Comparison of ENCODE assay signal across 1 cellular context in genomic region chr11:115709297-115709696, GRCh38.
TF ChIP-seq lines count a peak whose summit lies in the region.

No MANE protein-coding gene starts in this region.

TF ChIP-seq in IMR-90, 13 proteins besides CTCF, POLR2A, EP300 and RAD21 (continued from another document):
- no peak for TF ChIP-seq BHLHE40 (IDR thresholded peaks at IDR 0.05; ENCODE audit: low read depth, low read length)
- TF ChIP-seq CEBPB (IDR thresholded peaks at IDR 0.05; ENCODE audit: low read depth, low read length): no peak
- TF ChIP-seq NFE2L2 (IDR thresholded peaks at IDR 0.05; ENCODE audit: low read depth, low read length): no peak
- TF ChIP-seq RCOR1 (IDR thresholded peaks at IDR 0.05; ENCODE audit: insufficient replicate concordance, low read length): no peak
- no peak for TF ChIP-seq FOS (IDR thresholded peaks at IDR 0.05; ENCODE audit: low read depth, low read length)
- TF ChIP-seq USF2 (IDR thresholded peaks at IDR 0.05; ENCODE audit: low read depth, low read length): no peak
- TF ChIP-seq SMC3 (IDR thresholded peaks at IDR 0.05; ENCODE audit: low read depth, low read length): no peak
- no peak for TF ChIP-seq ELK1 (IDR thresholded peaks at IDR 0.05; ENCODE audit: borderline replicate concordance, low read depth, low read length)
